In the genomic region with DNA sequence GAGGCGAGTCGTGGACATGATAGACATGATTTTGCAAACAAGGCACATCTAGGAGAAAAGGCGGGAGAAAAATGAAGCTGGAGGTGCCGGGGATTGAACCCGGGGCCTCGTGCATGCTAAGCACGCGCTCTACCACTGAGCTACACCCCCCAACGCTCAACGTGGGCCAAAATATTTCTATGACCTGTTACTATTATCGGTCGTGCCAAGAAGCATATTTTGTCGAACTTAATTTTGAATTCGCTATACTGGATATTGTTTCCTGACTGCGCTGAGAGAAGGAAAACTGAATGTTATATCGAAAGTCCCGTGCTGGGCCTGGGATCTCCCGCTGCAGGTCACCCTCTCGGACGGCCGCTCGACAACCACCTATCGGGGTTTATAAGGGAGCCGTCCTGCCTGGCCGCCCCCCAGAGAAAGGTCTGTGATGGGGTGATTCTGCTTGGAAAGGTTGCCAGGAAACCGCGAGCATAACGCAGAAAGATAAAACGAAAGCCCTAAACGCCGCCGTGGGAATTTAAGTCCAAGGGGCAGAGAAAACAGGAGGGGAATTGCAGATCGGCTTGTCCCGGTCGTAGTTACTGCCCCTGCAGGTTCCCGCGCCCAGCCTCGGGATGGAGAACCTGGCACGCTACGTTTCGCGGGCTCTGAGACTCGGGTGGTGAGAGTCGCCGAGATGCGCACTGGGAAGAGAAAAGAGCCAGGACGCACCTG, we compare ENCODE assay signal across 1 cellular context.
TF ChIP-seq lines count a peak whose summit lies in the region.

No MANE protein-coding gene starts in this region.

TF ChIP-seq in WTC11, 78 proteins besides CTCF, POLR2A, EP300 and RAD21 (continued from another document and continues in another):
- TF ChIP-seq STAT6 (CRISPR knock-in tag; conservative IDR thresholded peaks at IDR 0.05; ENCODE audit: low read depth) (no peak), ZNF416 (CRISPR knock-in tag; IDR thresholded peaks at IDR 0.05) (no peak), HMGA2 (CRISPR knock-in tag; IDR thresholded peaks at IDR 0.05) (no peak), CDX4 (CRISPR knock-in tag; IDR thresholded peaks at IDR 0.05; ENCODE audit: borderline replicate concordance) (no peak), ZNF512 (CRISPR knock-in tag; IDR thresholded peaks at IDR 0.05; ENCODE audit: borderline replicate concordance) (no peak), GABPB1 (CRISPR knock-in tag; IDR thresholded peaks at IDR 0.05) (peak; percentile 59; the same call in 1 of the 2 replicates), FOXJ3 (CRISPR knock-in tag; IDR thresholded peaks at IDR 0.05; ENCODE audit: borderline replicate concordance) (no peak), ATF1 (CRISPR knock-in tag; IDR thresholded peaks at IDR 0.05) (no peak), ARID4B (CRISPR knock-in tag; IDR thresholded peaks at IDR 0.05; ENCODE audit: borderline replicate concordance) (no peak), TEAD4 (CRISPR knock-in tag; IDR thresholded peaks at IDR 0.05) (no peak), NR1H2 (CRISPR knock-in tag; IDR thresholded peaks at IDR 0.05) (no peak), ELF4 (CRISPR knock-in tag; IDR thresholded peaks at IDR 0.05; ENCODE audit: low read depth) (no peak), ZNF219 (CRISPR knock-in tag; IDR thresholded peaks at IDR 0.05; ENCODE audit: borderline replicate concordance) (no peak), JUN (CRISPR knock-in tag; IDR thresholded peaks at IDR 0.05) (no peak), OVOL2 (CRISPR knock-in tag; IDR thresholded peaks at IDR 0.05; ENCODE audit: borderline replicate concordance) (no peak), E2F5 (CRISPR knock-in tag; IDR thresholded peaks at IDR 0.05) (peak; percentile 87), ZNF263 (CRISPR knock-in tag; IDR thresholded peaks at IDR 0.05; ENCODE audit: low read depth) (no peak), NFATC4 (CRISPR knock-in tag; IDR thresholded peaks at IDR 0.05) (no peak), CBFB (CRISPR knock-in tag; IDR thresholded peaks at IDR 0.05; ENCODE audit: low read depth) (no peak), ZMAT4 (CRISPR knock-in tag; IDR thresholded peaks at IDR 0.05) (no peak), ETV6 (CRISPR knock-in tag; IDR thresholded peaks at IDR 0.05) (no peak), ZNF396 (CRISPR knock-in tag; IDR thresholded peaks at IDR 0.05; ENCODE audit: borderline replicate concordance) (no peak), IRF2 (CRISPR knock-in tag; IDR thresholded peaks at IDR 0.05; ENCODE audit: borderline replicate concordance, low read depth) (no peak), SP1 (CRISPR knock-in tag; conservative IDR thresholded peaks at IDR 0.05) (0 out of 2 replicates have a peak, but pooled peaks have one; percentile 4), GRHL2 (CRISPR knock-in tag; IDR thresholded peaks at IDR 0.05; ENCODE audit: insufficient replicate concordance, severe bottlenecking) (no peak), NR3C1 (CRISPR knock-in tag; conservative IDR thresholded peaks at IDR 0.05; ENCODE audit: low read depth) (no peak), MXD4 (CRISPR knock-in tag; IDR thresholded peaks at IDR 0.05; ENCODE audit: borderline replicate concordance) (no peak)
- TF ChIP-seq, protein P1, sequence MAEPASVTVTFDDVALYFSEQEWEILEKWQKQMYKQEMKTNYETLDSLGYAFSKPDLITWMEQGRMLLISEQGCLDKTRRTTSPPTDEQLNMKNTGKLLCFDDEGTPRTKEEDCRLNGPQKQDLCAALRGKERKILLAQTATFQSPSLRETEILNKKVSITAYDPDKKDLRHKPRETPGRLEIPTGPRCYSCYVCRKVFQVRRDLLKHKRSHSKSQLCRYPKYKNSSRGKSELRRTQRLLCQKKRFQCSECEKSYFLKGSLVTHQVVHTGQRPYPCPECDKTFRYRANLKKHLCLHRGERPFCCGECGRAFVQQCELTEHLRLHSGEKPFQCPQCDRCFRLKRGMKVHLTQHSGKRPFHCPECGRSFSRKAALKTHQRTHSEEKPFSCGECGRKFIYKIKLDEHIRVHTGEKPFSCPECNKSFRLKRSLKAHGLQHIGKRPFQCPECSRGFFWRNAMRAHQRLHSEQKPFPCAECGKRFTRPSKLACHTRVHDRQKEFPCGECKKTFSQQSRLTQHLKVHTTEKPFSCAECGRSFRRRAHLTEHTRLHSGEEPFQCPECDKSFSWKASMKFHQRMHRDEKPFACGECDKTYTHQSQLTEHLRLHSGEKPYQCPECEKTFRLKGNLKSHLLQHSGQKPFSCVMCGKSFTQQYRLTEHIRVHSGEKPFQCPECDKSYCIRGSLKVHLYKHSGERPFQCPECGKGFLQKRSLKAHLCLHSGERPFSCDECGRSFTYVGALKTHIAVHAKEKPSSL (CRISPR knock-in tag; conservative IDR thresholded peaks at IDR 0.05), result no peak
- TF ChIP-seq, protein P2, sequence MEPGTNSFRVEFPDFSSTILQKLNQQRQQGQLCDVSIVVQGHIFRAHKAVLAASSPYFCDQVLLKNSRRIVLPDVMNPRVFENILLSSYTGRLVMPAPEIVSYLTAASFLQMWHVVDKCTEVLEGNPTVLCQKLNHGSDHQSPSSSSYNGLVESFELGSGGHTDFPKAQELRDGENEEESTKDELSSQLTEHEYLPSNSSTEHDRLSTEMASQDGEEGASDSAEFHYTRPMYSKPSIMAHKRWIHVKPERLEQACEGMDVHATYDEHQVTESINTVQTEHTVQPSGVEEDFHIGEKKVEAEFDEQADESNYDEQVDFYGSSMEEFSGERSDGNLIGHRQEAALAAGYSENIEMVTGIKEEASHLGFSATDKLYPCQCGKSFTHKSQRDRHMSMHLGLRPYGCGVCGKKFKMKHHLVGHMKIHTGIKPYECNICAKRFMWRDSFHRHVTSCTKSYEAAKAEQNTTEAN (CRISPR knock-in tag; IDR thresholded peaks at IDR 0.05), result no peak
- TF ChIP-seq, protein P3, sequence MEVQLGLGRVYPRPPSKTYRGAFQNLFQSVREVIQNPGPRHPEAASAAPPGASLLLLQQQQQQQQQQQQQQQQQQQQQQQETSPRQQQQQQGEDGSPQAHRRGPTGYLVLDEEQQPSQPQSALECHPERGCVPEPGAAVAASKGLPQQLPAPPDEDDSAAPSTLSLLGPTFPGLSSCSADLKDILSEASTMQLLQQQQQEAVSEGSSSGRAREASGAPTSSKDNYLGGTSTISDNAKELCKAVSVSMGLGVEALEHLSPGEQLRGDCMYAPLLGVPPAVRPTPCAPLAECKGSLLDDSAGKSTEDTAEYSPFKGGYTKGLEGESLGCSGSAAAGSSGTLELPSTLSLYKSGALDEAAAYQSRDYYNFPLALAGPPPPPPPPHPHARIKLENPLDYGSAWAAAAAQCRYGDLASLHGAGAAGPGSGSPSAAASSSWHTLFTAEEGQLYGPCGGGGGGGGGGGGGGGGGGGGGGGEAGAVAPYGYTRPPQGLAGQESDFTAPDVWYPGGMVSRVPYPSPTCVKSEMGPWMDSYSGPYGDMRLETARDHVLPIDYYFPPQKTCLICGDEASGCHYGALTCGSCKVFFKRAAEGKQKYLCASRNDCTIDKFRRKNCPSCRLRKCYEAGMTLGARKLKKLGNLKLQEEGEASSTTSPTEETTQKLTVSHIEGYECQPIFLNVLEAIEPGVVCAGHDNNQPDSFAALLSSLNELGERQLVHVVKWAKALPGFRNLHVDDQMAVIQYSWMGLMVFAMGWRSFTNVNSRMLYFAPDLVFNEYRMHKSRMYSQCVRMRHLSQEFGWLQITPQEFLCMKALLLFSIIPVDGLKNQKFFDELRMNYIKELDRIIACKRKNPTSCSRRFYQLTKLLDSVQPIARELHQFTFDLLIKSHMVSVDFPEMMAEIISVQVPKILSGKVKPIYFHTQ (CRISPR knock-in tag; IDR thresholded peaks at IDR 0.05), result no peak
- TF ChIP-seq, protein P4, sequence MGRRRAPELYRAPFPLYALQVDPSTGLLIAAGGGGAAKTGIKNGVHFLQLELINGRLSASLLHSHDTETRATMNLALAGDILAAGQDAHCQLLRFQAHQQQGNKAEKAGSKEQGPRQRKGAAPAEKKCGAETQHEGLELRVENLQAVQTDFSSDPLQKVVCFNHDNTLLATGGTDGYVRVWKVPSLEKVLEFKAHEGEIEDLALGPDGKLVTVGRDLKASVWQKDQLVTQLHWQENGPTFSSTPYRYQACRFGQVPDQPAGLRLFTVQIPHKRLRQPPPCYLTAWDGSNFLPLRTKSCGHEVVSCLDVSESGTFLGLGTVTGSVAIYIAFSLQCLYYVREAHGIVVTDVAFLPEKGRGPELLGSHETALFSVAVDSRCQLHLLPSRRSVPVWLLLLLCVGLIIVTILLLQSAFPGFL (CRISPR knock-in tag; IDR thresholded peaks at IDR 0.05; ENCODE audit: borderline replicate concordance), result no peak
- TF ChIP-seq, protein P5, sequence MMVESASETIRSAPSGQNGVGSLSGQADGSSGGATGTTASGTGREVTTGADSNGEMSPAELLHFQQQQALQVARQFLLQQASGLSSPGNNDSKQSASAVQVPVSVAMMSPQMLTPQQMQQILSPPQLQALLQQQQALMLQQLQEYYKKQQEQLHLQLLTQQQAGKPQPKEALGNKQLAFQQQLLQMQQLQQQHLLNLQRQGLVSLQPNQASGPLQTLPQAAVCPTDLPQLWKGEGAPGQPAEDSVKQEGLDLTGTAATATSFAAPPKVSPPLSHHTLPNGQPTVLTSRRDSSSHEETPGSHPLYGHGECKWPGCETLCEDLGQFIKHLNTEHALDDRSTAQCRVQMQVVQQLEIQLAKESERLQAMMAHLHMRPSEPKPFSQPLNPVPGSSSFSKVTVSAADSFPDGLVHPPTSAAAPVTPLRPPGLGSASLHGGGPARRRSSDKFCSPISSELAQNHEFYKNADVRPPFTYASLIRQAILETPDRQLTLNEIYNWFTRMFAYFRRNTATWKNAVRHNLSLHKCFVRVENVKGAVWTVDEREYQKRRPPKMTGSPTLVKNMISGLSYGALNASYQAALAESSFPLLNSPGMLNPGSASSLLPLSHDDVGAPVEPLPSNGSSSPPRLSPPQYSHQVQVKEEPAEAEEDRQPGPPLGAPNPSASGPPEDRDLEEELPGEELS (CRISPR knock-in tag; IDR thresholded peaks at IDR 0.05), result no peak
